In genomic region chr20:58850693-58851174, GRCh38 we compare ENCODE assay signal across 8 cellular contexts. TPM values are rescaled to one million over a fixed set of nuclear protein-coding genes. Genes with fewer than 3 reads are reported as not detected.
A peak's percentile ranks its signal among the peaks of the same experiment; 100 is the strongest.
DNase-seq lines count a peak whose midpoint lies in the region; ATAC-seq and TF ChIP-seq lines count a peak whose summit lies in the region.

TSS of gene GNAS-AS1 (minus strand) at chr20:58850902.

- DNase-seq in SK-N-DZ (ENCODE audit: low spot score) = peak; percentile 92
- peak; percentile 85 for DNase-seq in activated naive CD8-positive, alpha-beta T cell treated with anti-CD3 and anti-CD28 coated beads, Interleukin-2, amount 10 ng/mL, durations not matched to agents 7 days and 5 days
- DNase-seq in left ventricle myocardium inferior = peak; percentile 85
- peak; percentile 85 for DNase-seq in retina
- DNase-seq in uterus = peak; percentile 78 to 80
- DNase-seq in ACHN = no peak

- H3K4me3 Mint-ChIP-seq in activated naive CD8-positive, alpha-beta T cell treated with anti-CD3 and anti-CD28 coated beads, Interleukin-2, amount 10 ng/mL, durations not matched to agents 7 days and 5 days = peak within 1 kb of the TSS; percentile 91

- H3K27ac ChIP-seq in left ventricle myocardium inferior (replicated peaks) = no peak within 1 kb of the TSS
- H3K27ac ChIP-seq in uterus = no peak within 1 kb of the TSS

- no peaks in the 10 kb centered on the region for H3K36me3 ChIP-seq in left ventricle myocardium inferior
- H3K36me3 ChIP-seq in uterus = no peaks in the 10 kb centered on the region

- no peak for TF ChIP-seq CTCF in left ventricle myocardium inferior (IDR thresholded peaks at IDR 0.05; ENCODE audit: borderline replicate concordance)
- no peak for TF ChIP-seq CTCF in uterus (IDR thresholded peaks at IDR 0.05)

- intact Hi-C loops in left ventricle myocardium inferior (cut with micrococcal nuclease) (no loop called here), uterus (cut with DNase I; ENCODE audit: low total_unique reads) (no loop called here)

- no peak for TF ChIP-seq POLR2A in uterus (IDR thresholded peaks at IDR 0.05)

- H3K36me3 Mint-ChIP-seq in activated naive CD8-positive, alpha-beta T cell treated with anti-CD3 and anti-CD28 coated beads, Interleukin-2, amount 10 ng/mL, durations not matched to agents 7 days and 5 days = peaks cover 2% of the 10 kb centered on the region

- H3K27me3 ChIP-seq in left ventricle myocardium inferior (ENCODE audit: low read depth) (peaks cover 85% of the 10 kb centered on the region), uterus (no peaks in the 10 kb centered on the region)

- H3K4me1 ChIP-seq in left ventricle myocardium inferior = peaks cover 32% of the 10 kb centered on the region
- H3K4me1 ChIP-seq in uterus = no peaks in the 10 kb centered on the region

- H3K4me3 ChIP-seq in left ventricle myocardium inferior (peak within 1 kb of the TSS; percentile 71), uterus (peak within 1 kb of the TSS; percentile 18 to 37)

- in situ Hi-C loops in ACHN (cut with HindIII; ENCODE audit: low pct_ligation_motif_present, low pct_unique_long_range_greater_than_20kb, low sequenced_read_pairs) = no loop called here

- H3K27me3 Mint-ChIP-seq in activated naive CD8-positive, alpha-beta T cell treated with anti-CD3 and anti-CD28 coated beads, Interleukin-2, amount 10 ng/mL, durations not matched to agents 7 days and 5 days = peaks cover 57% of the 10 kb centered on the region

- H3K27ac Mint-ChIP-seq in activated naive CD8-positive, alpha-beta T cell treated with anti-CD3 and anti-CD28 coated beads, Interleukin-2, amount 10 ng/mL, durations not matched to agents 7 days and 5 days = peak within 1 kb of the TSS; percentile 62

- H3K9me3 ChIP-seq in left ventricle myocardium inferior (replicated peaks) (no peaks in the 10 kb centered on the region), uterus (no peaks in the 10 kb centered on the region)

- H3K9me3 Mint-ChIP-seq in activated naive CD8-positive, alpha-beta T cell treated with anti-CD3 and anti-CD28 coated beads, Interleukin-2, amount 10 ng/mL, durations not matched to agents 7 days and 5 days = no peaks in the 10 kb centered on the region

- POLR2A ChIA-PET in activated naive CD8-positive, alpha-beta T cell treated with anti-CD3 and anti-CD28 coated beads, Interleukin-2, amount 10 ng/mL, durations not matched to agents 7 days and 5 days (lab: Charles Lee) = interaction anchor here (1.5 to 2.5 kb wide), 2 partner anchors 181 to 199 kb away, joined by 5 to 21 read pairs; partner anchors contain the start of genes ATP5F1E and STX16

- peaks cover 44% of the 10 kb centered on the region for H3K4me1 Mint-ChIP-seq in activated naive CD8-positive, alpha-beta T cell treated with anti-CD3 and anti-CD28 coated beads, Interleukin-2, amount 10 ng/mL, durations not matched to agents 7 days and 5 days

- ATAC-seq in GM19023 (IDR thresholded peaks at IDR 0.05; ENCODE audit: unreplicated experiment) (peak; percentile 91), HG03135 (IDR thresholded peaks at IDR 0.05; ENCODE audit: unreplicated experiment) (peak; percentile 85)
- ATAC-seq in activated naive CD8-positive, alpha-beta T cell treated with anti-CD3 and anti-CD28 coated beads, Interleukin-2, amount 10 ng/mL, durations not matched to agents 7 days and 5 days (ENCODE audit: low read depth) = peak; percentile 77

RNA-seq across cellular contexts. Expression of gene GNAS-AS1, which starts in this region (rescaled TPM):
- polyA plus RNA-seq in SK-N-DZ (2014; cell fraction: cytosol; rRNA removed) = 1.9 and 3.7 TPM in 2 replicates
- polyA plus RNA-seq in SK-N-DZ (2014; cell fraction: nucleus; rRNA removed) = 5.2 and 5.4 TPM in 2 replicates
- 1 to 10 TPM; 1.0 to 1.6 TPM for total RNA-seq in activated naive CD8-positive, alpha-beta T cell treated with anti-CD3 and anti-CD28 coated beads, Interleukin-2, amount 10 ng/mL, durations not matched to agents 7 days and 5 days
- total RNA-seq in left ventricle myocardium inferior (0.25 TPM), uterus (1 to 10 TPM in 2 of 4 donors, under 1 TPM in 1, not detected in 1; 0.77 to 3.4 (median 1.2) TPM)

Comparison
In these comparisons a context has a peak if more than half of its experiments do, and no peak if none do; other contexts are left out.
1. Peak in DNase-seq and H3K4me3 ChIP-seq in left ventricle myocardium inferior; RNA of the gene not detected or under 1 TPM.